Comparison of ENCODE assay signal across 8 cellular contexts in genomic region chr19:4909897-4910593, GRCh38. TPM values are rescaled to one million over a fixed set of nuclear protein-coding genes. Genes with fewer than 3 reads are reported as not detected.
DNase-seq lines count a peak whose midpoint lies in the region; ATAC-seq and TF ChIP-seq lines count a peak whose summit lies in the region.

No MANE protein-coding gene starts in this region.

- intact Hi-C loops in dendritic cell treated with granulocyte-macrophage colony-stimulating factor and Interleukin-4, amounts not matched to agents 40 ng/mL and 50 ng/mL, for 4 days (cut with micrococcal nuclease): loop anchor here (2.0 to 5.0 kb wide), 4 partner anchors 57 to 178 kb away; partner anchors contain the start of gene KDM4B

- H3K9me3 Mint-ChIP-seq in dendritic cell treated with granulocyte-macrophage colony-stimulating factor and Interleukin-4, amounts not matched to agents 40 ng/mL and 50 ng/mL, for 4 days: no peaks in the 10 kb centered on the region

- no peak for TF ChIP-seq RAD21 in liver (IDR thresholded peaks at IDR 0.05)

- 3% methylated on average over 85 of the region's 85 CpGs for WGBS in liver

- no peaks in the 10 kb centered on the region for H3K27me3 ChIP-seq in liver (ENCODE audit: control insufficient read depth in 4 of 4, insufficient read depth in 4 of 4, low read length in 3 of 4)

- peak overlapping the region; percentile 73 for H3K27ac Mint-ChIP-seq in dendritic cell treated with granulocyte-macrophage colony-stimulating factor and Interleukin-4, amounts not matched to agents 40 ng/mL and 50 ng/mL, for 4 days

- no peak overlapping the region for H3K9ac ChIP-seq in liver (ENCODE audit: low read depth in 1 of 2, low read length in 2 of 2)

- H3K4me1 ChIP-seq in liver (ENCODE audit: control insufficient read depth in 4 of 4, insufficient read depth in 4 of 4, low read length in 3 of 4): peaks cover 2 to 26% (median 15%) of the 10 kb centered on the region in 4 donors

- TF ChIP-seq CTCF in AG10803 (conservative IDR thresholded peaks at IDR 0.05; ENCODE audit: low read length) (no peak), liver (IDR thresholded peaks at IDR 0.05; ENCODE audit: low read depth, low read length, missing input control) (no peak)

- H3K9me3 ChIP-seq in liver (ENCODE audit: control insufficient read depth in 4 of 4, low read length in 3 of 4): no peaks in the 10 kb centered on the region

- H3K36me3 ChIP-seq in liver (ENCODE audit: control insufficient read depth in 4 of 4, insufficient read depth in 3 of 4, low read depth in 1 of 4, low read length in 3 of 4): no peaks in the 10 kb centered on the region

- H3K36me3 Mint-ChIP-seq in dendritic cell treated with granulocyte-macrophage colony-stimulating factor and Interleukin-4, amounts not matched to agents 40 ng/mL and 50 ng/mL, for 4 days (ENCODE audit: low read depth): peaks cover 34% of the 10 kb centered on the region

- peaks cover 60% of the 10 kb centered on the region for H3K4me1 Mint-ChIP-seq in dendritic cell treated with granulocyte-macrophage colony-stimulating factor and Interleukin-4, amounts not matched to agents 40 ng/mL and 50 ng/mL, for 4 days (ENCODE audit: low read depth)

- ATAC-seq in GM19328 (IDR thresholded peaks at IDR 0.05; ENCODE audit: unreplicated experiment): peak; percentile 74
- ATAC-seq in HG03571 (IDR thresholded peaks at IDR 0.05; ENCODE audit: unreplicated experiment): peak; percentile 65

- H3K27me3 Mint-ChIP-seq in dendritic cell treated with granulocyte-macrophage colony-stimulating factor and Interleukin-4, amounts not matched to agents 40 ng/mL and 50 ng/mL, for 4 days: no peaks in the 10 kb centered on the region

- DNase-seq in AG10803 (ENCODE audit: low read depth) (peak; percentile 85), NCI-H748 treated with DMSO at 0.1 percent for 48 hours (lab: John Stamatoyannopoulos, UW) (peak; percentile 73)
- DNase-seq in activated CD4-positive, alpha-beta T cell treated with anti-CD3 and anti-CD28 coated beads, Interleukin-2, amount 50 U/mL, for 24 hours (ENCODE audit: low read depth in 1 of 2, low spot score in 1 of 2): peak; percentile 88 to 90
- peak; percentile 89 for DNase-seq in stimulated activated CD4-positive, alpha-beta T cell treated with anti-CD3 and anti-CD28 coated beads, Interleukin-2, amount 100 ng/mL, for 4 hours (ENCODE audit: low read depth)

- no peak overlapping the region for H3K27ac ChIP-seq in liver (ENCODE audit: low read depth in 1 of 2, low read length in 2 of 2)

- H3K4me3 Mint-ChIP-seq in dendritic cell treated with granulocyte-macrophage colony-stimulating factor and Interleukin-4, amounts not matched to agents 40 ng/mL and 50 ng/mL, for 4 days: peak overlapping the region; percentile 73

- H3K4me3 ChIP-seq in AG10803 (ENCODE audit: low read length) (peak overlapping the region; percentile 61), liver (ENCODE audit: low read depth in 1 of 3, low read length in 3 of 3) (peak overlapping the region in 2 of 3 donors; percentile 21 to 75)

TF ChIP-seq in liver, 16 proteins besides CTCF, POLR2A, EP300 and RAD21:
- TF ChIP-seq MAX (IDR thresholded peaks at IDR 0.05): no peak
- no peak for TF ChIP-seq ATF3 (IDR thresholded peaks at IDR 0.05)
- TF ChIP-seq HNF4A (conservative IDR thresholded peaks at IDR 0.05): no peak
- TF ChIP-seq RXRA (IDR thresholded peaks at IDR 0.05): no peak
- peak; percentile 42 for TF ChIP-seq SP1 (IDR thresholded peaks at IDR 0.05)
- TF ChIP-seq FOXA1 (IDR thresholded peaks at IDR 0.05): no peak
- no peak for TF ChIP-seq GABPA (IDR thresholded peaks at IDR 0.05 in 1 of 2, conservative IDR thresholded peaks at IDR 0.05 in 1 of 2)

RNA-seq across cellular contexts. Expression of gene UHRF1, which starts 0.7 kb away (rescaled TPM):
- total RNA-seq in liver: 10 to 100 TPM in 1 of 2 donors, under 1 TPM in 1; 0.25 to 57.4 TPM
- polyA plus RNA-seq in liver: 1 to 10 TPM in 1 of 2 donors, under 1 TPM in 1; 0.06 to 1.2 TPM

RNA-seq across cellular contexts. Expression of gene ARRDC5, which starts 7.3 kb away (rescaled TPM):
- under 1 TPM; 0.05 to 0.25 TPM for total RNA-seq in liver
- not detected for polyA plus RNA-seq in liver

RNA-seq across cellular contexts. Expression of gene PLIN3, which starts 42.6 kb away (rescaled TPM):
- 10 to 100 TPM; 22.3 to 30.2 TPM for total RNA-seq in liver
- polyA plus RNA-seq in liver: 10 to 100 TPM; 16.9 to 19.2 TPM

RNA-seq across cellular contexts. Expression of gene KDM4B, which starts 58.9 kb away (rescaled TPM):
- 10 to 100 TPM; 14.1 to 19.7 TPM for total RNA-seq in liver
- polyA plus RNA-seq in liver: 10 to 100 TPM in 1 of 2 donors, 1 to 10 TPM in 1; 3.2 to 11.6 TPM
